8 cellular contexts compared by ENCODE assay signal in genomic region chr12:643478-644292, GRCh38. TPM values are rescaled to one million over a fixed set of nuclear protein-coding genes. Genes with fewer than 3 reads are reported as not detected.
DNase-seq lines count a peak whose midpoint lies in the region; ATAC-seq and TF ChIP-seq lines count a peak whose summit lies in the region.

No MANE protein-coding gene starts in this region.

- H3K9me2 ChIP-seq in OCI-LY7 (ENCODE audit: insufficient read depth, low read length) = no peaks in the 10 kb centered on the region

- no peaks in the 10 kb centered on the region for H3K27me3 Mint-ChIP-seq in activated CD8-positive, alpha-beta memory T cell treated with anti-CD3 and anti-CD28 coated beads, Interleukin-2, amount 10 ng/mL, durations not matched to agents 7 days and 5 days
- H3K27me3 Mint-ChIP-seq in naive thymus-derived CD8-positive, alpha-beta T cell = no peaks in the 10 kb centered on the region

- peak overlapping the region; percentile 84 for H3K4me3 Mint-ChIP-seq in activated CD8-positive, alpha-beta memory T cell treated with anti-CD3 and anti-CD28 coated beads, Interleukin-2, amount 10 ng/mL, durations not matched to agents 7 days and 5 days
- H3K4me3 Mint-ChIP-seq in naive thymus-derived CD8-positive, alpha-beta T cell = peak overlapping the region; percentile 68 to 92 (median 84)

- BruUV-seq in OCI-LY7 (replicated peaks; lab: Mats Ljungman, UMichigan) = no TSS peak

- no peaks in the 10 kb centered on the region for H3K9me3 ChIP-seq in OCI-LY7 (ENCODE audit: low read length)
- no peaks in the 10 kb centered on the region for H3K9me3 ChIP-seq in effector memory CD4-positive, alpha-beta T cell (ENCODE audit: control insufficient read depth, low read length)

- peak overlapping the region; percentile 71 for H3K4me3 ChIP-seq in OCI-LY7 (ENCODE audit: low read depth, low read length, poor library complexity, severe bottlenecking)
- H3K4me3 ChIP-seq in effector memory CD4-positive, alpha-beta T cell (ENCODE audit: insufficient read depth, low read depth, low read length, poor library complexity, severe bottlenecking) = peak overlapping the region; percentile 63

- H3K79me2 ChIP-seq in OCI-LY7 (ENCODE audit: insufficient read depth, low read depth, low read length) = no peaks in the 10 kb centered on the region

- DNase-seq in activated CD8-positive, alpha-beta memory T cell treated with anti-CD3 and anti-CD28 coated beads, Interleukin-2, amount 10 ng/mL, durations not matched to agents 7 days and 5 days = no peak
- DNase-seq in activated CD8-positive, alpha-beta memory T cell treated with anti-CD3 and anti-CD28 coated beads, Interleukin-2, amount 50 U/mL, for 4 hours = no peak
- peak; percentile 49 for DNase-seq in OCI-LY7 (ENCODE audit: low spot score)
- DNase-seq in effector memory CD4-positive, alpha-beta T cell = peak in 1 of 3 donors; percentile 16
- peak in 1 of 10 donors; percentile 10 for DNase-seq in naive thymus-derived CD8-positive, alpha-beta T cell
- no peak for DNase-seq in SHP77 treated with DMSO at 0.1 percent for 48 hours (lab: John Stamatoyannopoulos, UW)
- no peak for DNase-seq in hepatic stellate cell (ENCODE audit: low spot score)
- no peak for DNase-seq in NCI-H187 (lab: John Stamatoyannopoulos, UW)

- peak; percentile 6 for ATAC-seq in activated CD8-positive, alpha-beta memory T cell treated with anti-CD3 and anti-CD28 coated beads, Interleukin-2, amount 10 ng/mL, durations not matched to agents 7 days and 5 days
- peak in 1 of 2 donors; percentile 4 for ATAC-seq in naive thymus-derived CD8-positive, alpha-beta T cell

- intact Hi-C loops in OCI-LY7 (cut with micrococcal nuclease; ENCODE audit: unreplicated experiment) = loop anchor here (1.0 to 2.0 kb wide), 2 partner anchors 31 to 76 kb away; no protein-coding TSS in a partner anchor

- TF ChIP-seq CTCF in OCI-LY7 (conservative IDR thresholded peaks at IDR 0.05; ENCODE audit: low read length) = no peak

- CTCF ChIA-PET in activated CD8-positive, alpha-beta memory T cell treated with anti-CD3 and anti-CD28 coated beads, Interleukin-2, amount 10 ng/mL, durations not matched to agents 7 days and 5 days (lab: Charles Lee) = interaction anchor here (0.8 to 5.3 kb wide), 9 partner anchors 14 to 116 kb away, joined by 3 to 44 read pairs (median 4); partner anchors contain the start of gene WNK1
- CTCF ChIA-PET in OCI-LY7 (lab: Charles Lee; ENCODE audit: unreplicated experiment) = interaction anchor here (1.9 kb wide), 1 partner anchor 107 kb away, joined by 5 read pairs; no protein-coding TSS in a partner anchor

- no peaks in the 10 kb centered on the region for H4K20me1 ChIP-seq in OCI-LY7 (ENCODE audit: insufficient read depth, low read length)

- POLR2A ChIA-PET in OCI-LY7 (lab: Charles Lee) = interaction anchor here (1.1 to 2.1 kb wide), 4 partner anchors 22 to 167 kb away, joined by 3 to 19 read pairs (median 6); no protein-coding TSS in a partner anchor
- POLR2A ChIA-PET in naive thymus-derived CD8-positive, alpha-beta T cell (lab: Charles Lee) = interaction anchor here (0.6 to 3.8 kb wide), 8 partner anchors 10 to 117 kb away, joined by 3 to 53 read pairs (median 5); partner anchors contain the start of gene WNK1

- H2AFZ ChIP-seq in OCI-LY7 (ENCODE audit: low read length) = peak overlapping the region; percentile 55; the same call in 1 of the 2 replicates

- H3K36me3 ChIP-seq in OCI-LY7 (ENCODE audit: insufficient read depth, low read length) = no peaks in the 10 kb centered on the region
- no peaks in the 10 kb centered on the region for H3K36me3 ChIP-seq in effector memory CD4-positive, alpha-beta T cell (ENCODE audit: control insufficient read depth, insufficient read depth, low read length)

- peak overlapping the region; percentile 89 for H3K27ac Mint-ChIP-seq in activated CD8-positive, alpha-beta memory T cell treated with anti-CD3 and anti-CD28 coated beads, Interleukin-2, amount 10 ng/mL, durations not matched to agents 7 days and 5 days
- peak overlapping the region; percentile 90 to 98 (median 94) for H3K27ac Mint-ChIP-seq in naive thymus-derived CD8-positive, alpha-beta T cell

- peaks cover 57% of the 10 kb centered on the region for H3K4me1 Mint-ChIP-seq in activated CD8-positive, alpha-beta memory T cell treated with anti-CD3 and anti-CD28 coated beads, Interleukin-2, amount 10 ng/mL, durations not matched to agents 7 days and 5 days
- H3K4me1 Mint-ChIP-seq in naive thymus-derived CD8-positive, alpha-beta T cell = peaks cover 24 to 65% (median 56%) of the 10 kb centered on the region in 4 donors

- H3K36me3 Mint-ChIP-seq in activated CD8-positive, alpha-beta memory T cell treated with anti-CD3 and anti-CD28 coated beads, Interleukin-2, amount 10 ng/mL, durations not matched to agents 7 days and 5 days = no peaks in the 10 kb centered on the region
- H3K36me3 Mint-ChIP-seq in naive thymus-derived CD8-positive, alpha-beta T cell = no peaks in the 10 kb centered on the region

- H3K9me3 Mint-ChIP-seq in activated CD8-positive, alpha-beta memory T cell treated with anti-CD3 and anti-CD28 coated beads, Interleukin-2, amount 10 ng/mL, durations not matched to agents 7 days and 5 days (ENCODE audit: low read depth) = no peaks in the 10 kb centered on the region
- no peaks in the 10 kb centered on the region for H3K9me3 Mint-ChIP-seq in naive thymus-derived CD8-positive, alpha-beta T cell

- H3K27ac ChIP-seq in OCI-LY7 (ENCODE audit: low read depth, low read length, poor library complexity, severe bottlenecking) = peak overlapping the region; percentile 69
- H3K27ac ChIP-seq in effector memory CD4-positive, alpha-beta T cell (ENCODE audit: insufficient read depth, low read length, poor library complexity, severe bottlenecking) = peak overlapping the region; percentile 85

- peaks cover 47% of the 10 kb centered on the region for H3K4me1 ChIP-seq in OCI-LY7 (ENCODE audit: insufficient read depth, low read length, poor library complexity, severe bottlenecking)
- peaks cover 12% of the 10 kb centered on the region for H3K4me1 ChIP-seq in effector memory CD4-positive, alpha-beta T cell (ENCODE audit: control insufficient read depth, insufficient read depth, low read length, poor library complexity, severe bottlenecking)

- H3K4me2 ChIP-seq in OCI-LY7 (ENCODE audit: low read length) = peak overlapping the region; percentile 77

- H3K27me3 ChIP-seq in effector memory CD4-positive, alpha-beta T cell (replicated peaks; ENCODE audit: control insufficient read depth, insufficient read depth, low read length, poor library complexity, severe bottlenecking) = no peaks in the 10 kb centered on the region

RNA-seq across cellular contexts. Expression of gene NINJ2, which starts 19.6 kb away (rescaled TPM):
- total RNA-seq in activated CD8-positive, alpha-beta memory T cell treated with anti-CD3 and anti-CD28 coated beads, Interleukin-2, amount 10 ng/mL, durations not matched to agents 7 days and 5 days = 1 to 10 TPM; 6.8 to 7.4 TPM
- total RNA-seq in OCI-LY7 (2014; rRNA removed; shearing (Covaris generic)) = 0.79 and 0.82 TPM in 2 replicates
- 3.5 and 4.4 TPM in 2 replicates for total RNA-seq in OCI-LY7 (2022)
- 1 to 10 TPM in 1 of 2 experiments, under 1 TPM in 1; 0.85 to 1.4 TPM for total RNA-seq in naive thymus-derived CD8-positive, alpha-beta T cell
- 1 to 10 TPM; 3.9 to 5.1 (median 4.0) TPM for polyA plus RNA-seq in naive thymus-derived CD8-positive, alpha-beta T cell
